In genomic region chr11:126546191-126546590, GRCh38 we compare ENCODE assay signal across 1 cellular context.
TF ChIP-seq lines count a peak whose summit lies in the region.

No MANE protein-coding gene starts in this region.

TF ChIP-seq in HCT116, 20 proteins besides CTCF, POLR2A, EP300 and RAD21 (continued from another document):
- TF ChIP-seq REST (IDR thresholded peaks at IDR 0.05; ENCODE audit: low read depth): peak; percentile 41
